Comparison of ENCODE assay signal across 1 cellular context in genomic region chr2:196925768-196926561, GRCh38.
TF ChIP-seq lines count a peak whose summit lies in the region.

No MANE protein-coding gene starts in this region.

TF ChIP-seq in HepG2, 621 proteins besides CTCF, POLR2A, EP300 and RAD21 (continued from another document and continues in another):
- TF ChIP-seq ZNF770 (CRISPR knock-in tag; IDR thresholded peaks at IDR 0.05), result peak; percentile 11; the same call in 1 of the 2 replicates
- no peak for TF ChIP-seq SRY (CRISPR knock-in tag; IDR thresholded peaks at IDR 0.05)
- TF ChIP-seq RBM39 (IDR thresholded peaks at IDR 0.05; ENCODE audit: low read depth, low read length, poor library complexity, severe bottlenecking), result no peak
- TF ChIP-seq BRCA1 (CRISPR knock-in tag; IDR thresholded peaks at IDR 0.05), result no peak
- no peak for TF ChIP-seq KLF16 (CRISPR knock-in tag; IDR thresholded peaks at IDR 0.05)
- no peak for TF ChIP-seq ZUFSP (CRISPR knock-in tag; IDR thresholded peaks at IDR 0.05; ENCODE audit: borderline replicate concordance)
- TF ChIP-seq ZNF891 (CRISPR knock-in tag; IDR thresholded peaks at IDR 0.05), result peak; percentile 4; the same call in 1 of the 2 replicates
- TF ChIP-seq ZNF136 (CRISPR knock-in tag; IDR thresholded peaks at IDR 0.05; ENCODE audit: low read depth), result no peak
- peak; percentile 19 for TF ChIP-seq ZEB1 (IDR thresholded peaks at IDR 0.05; ENCODE audit: insufficient replicate concordance, low read depth)
- TF ChIP-seq ZKSCAN5 (CRISPR knock-in tag; IDR thresholded peaks at IDR 0.05), result no peak
- no peak for TF ChIP-seq DPF2 (CRISPR knock-in tag; IDR thresholded peaks at IDR 0.05; ENCODE audit: borderline replicate concordance, low read depth)
- TF ChIP-seq PHF8 (CRISPR knock-in tag; IDR thresholded peaks at IDR 0.05), result no peak; the same call in 1 of the 2 replicates
- no peak for TF ChIP-seq SOX13 (IDR thresholded peaks at IDR 0.05)
- TF ChIP-seq SOX13 (CRISPR knock-in tag; conservative IDR thresholded peaks at IDR 0.05 in 1 of 2, IDR thresholded peaks at IDR 0.05 in 1 of 2), result no peak
- no peak for TF ChIP-seq DMAP1 (CRISPR knock-in tag; IDR thresholded peaks at IDR 0.05)
- TF ChIP-seq SMAD3 (CRISPR knock-in tag; IDR thresholded peaks at IDR 0.05), result no peak
- TF ChIP-seq ZC3H13 (CRISPR knock-in tag; IDR thresholded peaks at IDR 0.05), result no peak
- TF ChIP-seq, protein P1, sequence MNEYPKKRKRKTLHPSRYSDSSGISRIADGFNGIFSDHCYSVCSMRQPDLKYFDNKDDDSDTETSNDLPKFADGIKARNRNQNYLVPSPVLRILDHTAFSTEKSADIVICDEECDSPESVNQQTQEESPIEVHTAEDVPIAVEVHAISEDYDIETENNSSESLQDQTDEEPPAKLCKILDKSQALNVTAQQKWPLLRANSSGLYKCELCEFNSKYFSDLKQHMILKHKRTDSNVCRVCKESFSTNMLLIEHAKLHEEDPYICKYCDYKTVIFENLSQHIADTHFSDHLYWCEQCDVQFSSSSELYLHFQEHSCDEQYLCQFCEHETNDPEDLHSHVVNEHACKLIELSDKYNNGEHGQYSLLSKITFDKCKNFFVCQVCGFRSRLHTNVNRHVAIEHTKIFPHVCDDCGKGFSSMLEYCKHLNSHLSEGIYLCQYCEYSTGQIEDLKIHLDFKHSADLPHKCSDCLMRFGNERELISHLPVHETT (CRISPR knock-in tag; conservative IDR thresholded peaks at IDR 0.05), result no peak
- no peak for TF ChIP-seq ZNF432 (CRISPR knock-in tag; IDR thresholded peaks at IDR 0.05; ENCODE audit: borderline replicate concordance)
- TF ChIP-seq HMGA1 (CRISPR knock-in tag; conservative IDR thresholded peaks at IDR 0.05), result no peak
- TF ChIP-seq AFF4 (CRISPR knock-in tag; IDR thresholded peaks at IDR 0.05), result no peak
- TF ChIP-seq NBN (conservative IDR thresholded peaks at IDR 0.05), result no peak
- TF ChIP-seq ZNF510 (CRISPR knock-in tag; IDR thresholded peaks at IDR 0.05; ENCODE audit: low read depth), result 0 out of 2 replicates have a peak, but pooled peaks have one; percentile 17
- no peak for TF ChIP-seq SIX1 (CRISPR knock-in tag; IDR thresholded peaks at IDR 0.05; ENCODE audit: borderline replicate concordance)
- TF ChIP-seq MYPOP (CRISPR knock-in tag; IDR thresholded peaks at IDR 0.05), result no peak
- TF ChIP-seq EZH2 (conservative IDR thresholded peaks at IDR 0.05; ENCODE audit: low read depth, low read length), result no peak
- TF ChIP-seq FOXC1 (CRISPR knock-in tag; IDR thresholded peaks at IDR 0.05; ENCODE audit: borderline replicate concordance), result peak; percentile 76; the same call in 1 of the 2 replicates
- TF ChIP-seq SOX5 (CRISPR knock-in tag; IDR thresholded peaks at IDR 0.05; ENCODE audit: borderline replicate concordance), result no peak
- TF ChIP-seq, protein P2, sequence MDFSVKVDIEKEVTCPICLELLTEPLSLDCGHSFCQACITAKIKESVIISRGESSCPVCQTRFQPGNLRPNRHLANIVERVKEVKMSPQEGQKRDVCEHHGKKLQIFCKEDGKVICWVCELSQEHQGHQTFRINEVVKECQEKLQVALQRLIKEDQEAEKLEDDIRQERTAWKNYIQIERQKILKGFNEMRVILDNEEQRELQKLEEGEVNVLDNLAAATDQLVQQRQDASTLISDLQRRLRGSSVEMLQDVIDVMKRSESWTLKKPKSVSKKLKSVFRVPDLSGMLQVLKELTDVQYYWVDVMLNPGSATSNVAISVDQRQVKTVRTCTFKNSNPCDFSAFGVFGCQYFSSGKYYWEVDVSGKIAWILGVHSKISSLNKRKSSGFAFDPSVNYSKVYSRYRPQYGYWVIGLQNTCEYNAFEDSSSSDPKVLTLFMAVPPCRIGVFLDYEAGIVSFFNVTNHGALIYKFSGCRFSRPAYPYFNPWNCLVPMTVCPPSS (IDR thresholded peaks at IDR 0.05), result no peak
- TF ChIP-seq, protein P3, sequence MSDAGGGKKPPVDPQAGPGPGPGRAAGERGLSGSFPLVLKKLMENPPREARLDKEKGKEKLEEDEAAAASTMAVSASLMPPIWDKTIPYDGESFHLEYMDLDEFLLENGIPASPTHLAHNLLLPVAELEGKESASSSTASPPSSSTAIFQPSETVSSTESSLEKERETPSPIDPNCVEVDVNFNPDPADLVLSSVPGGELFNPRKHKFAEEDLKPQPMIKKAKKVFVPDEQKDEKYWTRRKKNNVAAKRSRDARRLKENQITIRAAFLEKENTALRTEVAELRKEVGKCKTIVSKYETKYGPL (CRISPR knock-in tag; IDR thresholded peaks at IDR 0.05), result no peak
- TF ChIP-seq NFIB (CRISPR knock-in tag; IDR thresholded peaks at IDR 0.05; ENCODE audit: borderline replicate concordance), result 0 out of 2 replicates have a peak, but pooled peaks have one; percentile 79
- no peak for TF ChIP-seq ZFP62 (CRISPR knock-in tag; IDR thresholded peaks at IDR 0.05)
- TF ChIP-seq DBP (CRISPR knock-in tag; IDR thresholded peaks at IDR 0.05; ENCODE audit: not compliant biosample characterization), result no peak
- TF ChIP-seq UBTF (CRISPR knock-in tag; IDR thresholded peaks at IDR 0.05), result no peak
- TF ChIP-seq NFYC (CRISPR knock-in tag; IDR thresholded peaks at IDR 0.05), result no peak
- TF ChIP-seq MEIS2 (CRISPR knock-in tag; IDR thresholded peaks at IDR 0.05), result no peak
- no peak for TF ChIP-seq GLMP (CRISPR knock-in tag; IDR thresholded peaks at IDR 0.05; ENCODE audit: borderline replicate concordance)
- TF ChIP-seq KDM5A (IDR thresholded peaks at IDR 0.05; ENCODE audit: borderline replicate concordance, low read length), result peak; percentile 66; the same call in 1 of the 2 replicates
- no peak for TF ChIP-seq PHF5A (CRISPR knock-in tag; IDR thresholded peaks at IDR 0.05; ENCODE audit: low read depth, unreplicated experiment)
- TF ChIP-seq EEA1 (CRISPR knock-in tag; IDR thresholded peaks at IDR 0.05; ENCODE audit: borderline replicate concordance), result no peak
- no peak; the same call in 1 of the 2 replicates for TF ChIP-seq NFKBIZ (CRISPR knock-in tag; IDR thresholded peaks at IDR 0.05)
- no peak for TF ChIP-seq MXD3 (CRISPR knock-in tag; IDR thresholded peaks at IDR 0.05)
- TF ChIP-seq ZNF691 (CRISPR knock-in tag; IDR thresholded peaks at IDR 0.05; ENCODE audit: borderline replicate concordance, low read depth), result no peak
